Comparison of ENCODE assay signal across 23 cellular contexts in the genomic region with DNA sequence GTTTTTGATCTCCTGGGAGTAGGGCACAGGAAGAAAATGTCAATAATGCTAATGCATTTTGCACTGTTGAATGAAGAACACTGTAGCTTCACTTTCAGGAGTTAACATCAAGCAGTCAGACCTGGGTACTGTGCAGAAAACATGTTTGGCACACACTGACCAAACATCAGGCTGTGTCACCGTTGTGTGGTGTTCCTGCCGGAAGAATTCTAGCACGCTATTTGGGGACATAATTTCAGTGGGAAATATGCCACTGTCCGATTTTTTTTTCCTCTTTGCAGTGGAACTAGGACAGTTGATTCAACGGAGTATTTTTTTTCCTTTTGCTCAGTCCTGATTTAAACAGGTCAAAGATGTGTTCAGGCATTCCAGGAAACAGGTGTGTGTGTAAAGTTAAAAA. TPM values are rescaled to one million over a fixed set of nuclear protein-coding genes. Genes with fewer than 3 reads are reported as not detected.
"Had no signal": no experiment of that assay in that cellular context is flagged by ENCODE, and none has a peak within 500 bp of the region (broad histone marks: within the 10 kb centered on the region; RNA-seq: fewer than 3 reads in every experiment).

No MANE protein-coding gene starts in this region.

- ATAC-seq: foreskin keratinocyte; gastroesophageal sphincter; heart left ventricle; left cardiac atrium; left lung; left ventricle myocardium superior; lower lobe of right lung; naive thymus-derived CD4-positive, alpha-beta T cell had no signal

- H3K36me3 ChIP-seq: colonic mucosa, esophagus muscularis mucosa, gastroesophageal sphincter, heart left ventricle, left lung, lower lobe of right lung had no signal

- H3K9me3 ChIP-seq: colonic mucosa, esophagus muscularis mucosa, gastroesophageal sphincter, heart left ventricle, lower lobe of right lung had no signal

- H3K4me3 ChIP-seq: colonic mucosa, esophagus muscularis mucosa, gastroesophageal sphincter, heart left ventricle, hepatocyte, left lung, lower lobe of right lung had no signal

- H3K4me2 ChIP-seq: hepatocyte had no signal

- H3K79me2 ChIP-seq: hepatocyte had no signal

- H3K27me3 ChIP-seq: colonic mucosa, esophagus muscularis mucosa, foreskin keratinocyte, gastroesophageal sphincter, hepatocyte, left lung had no signal

- DNase-seq: colonic mucosa; cortex of kidney; effector CD4-positive, alpha-beta T cell; effector memory CD4-positive, alpha-beta T cell; foreskin keratinocyte; heart left ventricle; hypothalamus; immature natural killer cell; left cardiac atrium; left lung; left ventricle myocardium superior; lower lobe of right lung; mesenchymal stem cell; midbrain; naive thymus-derived CD4-positive, alpha-beta T cell had no signal

- H3K27ac ChIP-seq: colonic mucosa, esophagus muscularis mucosa, foreskin keratinocyte, gastroesophageal sphincter, heart left ventricle, hepatocyte, left lung, lower lobe of right lung had no signal

- H3K4me1 ChIP-seq: colonic mucosa, esophagus muscularis mucosa, gastroesophageal sphincter, left lung, lower lobe of right lung had no signal

- H2AFZ ChIP-seq: hepatocyte had no signal

- FAIRE-seq: endothelial cell of umbilical vein, frontal cortex had no signal

RNA-seq across cellular contexts. Expression of a gene that starts 24.4 kb away (rescaled TPM):
- total RNA-seq: chondrocyte; endothelial cell of umbilical vein; epithelial cell of proximal tubule; foreskin keratinocyte; frontal cortex; left cardiac atrium; left ventricle myocardium superior; lung microvascular endothelial cell; naive thymus-derived CD4-positive, alpha-beta T cell had no signal
